In the genomic region with DNA sequence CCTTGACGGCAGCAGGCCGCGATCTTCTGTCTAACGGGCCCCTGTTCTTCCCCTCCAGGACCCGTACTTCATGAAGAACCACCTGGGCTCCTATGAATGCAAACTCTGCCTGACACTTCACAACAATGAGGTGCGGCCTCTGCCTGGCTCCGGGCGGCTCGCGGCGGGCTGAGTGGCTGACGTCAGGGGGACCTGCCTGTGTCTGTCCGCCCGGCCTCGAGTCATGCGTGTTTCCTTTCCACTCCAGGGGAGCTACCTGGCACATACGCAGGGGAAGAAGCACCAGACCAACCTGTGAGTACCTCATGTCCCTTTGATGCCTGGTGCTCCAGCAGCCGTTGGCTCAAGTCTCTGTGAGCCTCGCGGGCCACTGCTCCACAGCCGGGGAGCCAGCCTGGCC, we compare ENCODE assay signal across 21 cellular contexts. TPM values are rescaled to one million over a fixed set of nuclear protein-coding genes. Genes with fewer than 3 reads are reported as not detected.
DNase-seq lines count a peak whose midpoint lies in the region; ATAC-seq, FAIRE-seq and TF ChIP-seq lines count a peak whose summit lies in the region.
"Had no signal": no experiment of that assay in that cellular context is flagged by ENCODE, and none has a peak within 500 bp of the region (broad histone marks: within the 10 kb centered on the region; RNA-seq: fewer than 3 reads in every experiment).

No MANE protein-coding gene starts in this region.

- TF ChIP-seq EP300 in K562 (IDR thresholded peaks at IDR 0.05; ENCODE audit: low read length), result no peak

- no peak overlapping the region for H2BK120ac ChIP-seq in mesenchymal stem cell (ENCODE audit: low read depth, low read length)

- peaks cover 48% of the 10 kb centered on the region for H3K79me2 ChIP-seq in K562 (ENCODE audit: control insufficient read depth, insufficient read depth, low read length)

- H2BK12ac ChIP-seq in mesenchymal stem cell (ENCODE audit: low read length in 2 of 2), result no peak overlapping the region

- H3K4me3 ChIP-seq in BLaER1 treated with 17β-estradiol and CSF1 and Interleukin-3, amounts not matched to agents 10 nM and 100 nM, result no peak overlapping the region
- H3K4me3 ChIP-seq in K562 (no peak overlapping the region), mesenchymal stem cell (ENCODE audit: insufficient read depth in 1 of 2, low read depth in 1 of 2, low read length in 2 of 2) (peak overlapping the region in 1 of 2 experiments; percentile 9), small intestine (ENCODE audit: low read depth in 1 of 2, low read length in 2 of 2) (no peak overlapping the region)
- H3K4me3 ChIP-seq: GM12878 had no signal

- H4K8ac ChIP-seq in mesenchymal stem cell (ENCODE audit: low read length), result peak overlapping the region; percentile 8

- 94% methylated on average over 11 of the region's 21 CpGs for WGBS in K562 (ENCODE audit: insufficient coverage, low coverage, missing lambda C conversion rate)
- 97% methylated on average over 21 of the region's 21 CpGs for WGBS in mesenchymal stem cell
- 77 to 84% (median 78%) methylated on average over 21 of the region's 21 CpGs for WGBS in small intestine, 3 donors

- H3K4ac ChIP-seq in mesenchymal stem cell (ENCODE audit: low read depth in 1 of 2, low read length in 2 of 2), result no peak overlapping the region

- no peak for TF ChIP-seq POLR2A in K562 (conservative IDR thresholded peaks at IDR 0.05)

- no peak overlapping the region for H3K4me2 ChIP-seq in BLaER1 treated with 17β-estradiol and CSF1 and Interleukin-3, amounts not matched to agents 10 nM and 100 nM
- H3K4me2 ChIP-seq in K562 (ENCODE audit: insufficient read depth, low read length), result no peak overlapping the region
- H3K4me2 ChIP-seq in mesenchymal stem cell (ENCODE audit: low read length, poor library complexity, severe bottlenecking), result no peak overlapping the region

- H2BK5ac ChIP-seq in mesenchymal stem cell (ENCODE audit: low read depth, low read length, poor library complexity, severe bottlenecking), result no peak overlapping the region

- H3K18ac ChIP-seq in mesenchymal stem cell (ENCODE audit: low read depth in 1 of 2, low read length in 2 of 2), result no peak overlapping the region

- H4K20me1 ChIP-seq in BLaER1 treated with 17β-estradiol and CSF1 and Interleukin-3, amounts not matched to agents 10 nM and 100 nM, result peaks cover 92 to 100% (median 100%) of the 10 kb centered on the region in 11 experiments
- H4K20me1 ChIP-seq in K562 (replicated peaks; ENCODE audit: control insufficient read depth, insufficient read depth, low read length), result peaks cover 41% of the 10 kb centered on the region

- DNase-seq in COLO668 (lab: John Stamatoyannopoulos, UW; ENCODE audit: unreplicated experiment), result peak; percentile 40
- DNase-seq in K562 (ENCODE audit: extremely low read depth in 1 of 4, low spot score in 3 of 4), result no peak
- DNase-seq in mesenchymal stem cell, result no peak
- no peak for DNase-seq in small intestine
- DNase-seq in SKM-1 (lab: John Stamatoyannopoulos, UW; ENCODE audit: unreplicated experiment), result no peak
- DNase-seq in central memory CD4-positive, alpha-beta T cell, result no peak
- DNase-seq: ACHN; BE2C; CD4-positive, alpha-beta memory T cell; DMS 273 treated with DMSO at 0.1 percent for 48 hours; DMS53; DND-41; EL; H9 had no signal

- CTCF ChIA-PET in K562 (lab: Yijun Ruan, JAX; ENCODE audit: low intra/inter-chr PET ratio), result no interaction called here

- no TSS peak for BruUV-seq in K562 (replicated peaks; lab: Mats Ljungman, UMichigan)

- no peak overlapping the region for H3K23ac ChIP-seq in mesenchymal stem cell (ENCODE audit: low read length in 2 of 2)

- no peak overlapping the region for H2AK5ac ChIP-seq in mesenchymal stem cell (ENCODE audit: low read length, severe bottlenecking)

- H2AFZ ChIP-seq in K562 (ENCODE audit: low read depth, low read length), result no peak overlapping the region
- no peak overlapping the region for H2AFZ ChIP-seq in mesenchymal stem cell (ENCODE audit: low read depth, low read length)

- no peak for TF ChIP-seq RAD21 in K562 (CRISPR knock-in tag; conservative IDR thresholded peaks at IDR 0.05 in 1 of 2, IDR thresholded peaks at IDR 0.05 in 1 of 2)

- no peak overlapping the region for H4K91ac ChIP-seq in mesenchymal stem cell (ENCODE audit: low read length)

- in situ Hi-C loops in K562 (cut with MboI), result no loop called here

- peaks cover 18 to 51% (median 38%) of the 10 kb centered on the region in 10 experiments for H3K4me1 ChIP-seq in BLaER1 treated with 17β-estradiol and CSF1 and Interleukin-3, amounts not matched to agents 10 nM and 100 nM
- H3K4me1 ChIP-seq in K562 (replicated peaks in 1 of 2; ENCODE audit: control insufficient read depth in 2 of 2, insufficient read depth in 2 of 2, low read length in 2 of 2), result peaks cover 16 to 78% of the 10 kb centered on the region in 2 experiments
- peaks cover 33% of the 10 kb centered on the region for H3K4me1 ChIP-seq in mesenchymal stem cell (ENCODE audit: control insufficient read depth, insufficient read depth, low read depth, low read length)
- H3K4me1 ChIP-seq in small intestine (ENCODE audit: control insufficient read depth in 2 of 2, insufficient read depth in 1 of 2, low read depth in 1 of 2, low read length in 1 of 2), result peaks cover 5 to 17% of the 10 kb centered on the region in 2 donors

- TF ChIP-seq CTCF in K562 (IDR thresholded peaks at IDR 0.05 in 2 of 3, conservative IDR thresholded peaks at IDR 0.05 in 1 of 3; ENCODE audit: insufficient read depth in 2 of 3, low read depth in 1 of 3, low read length in 3 of 3), result no peak

- intact Hi-C loops in K562 (cut with micrococcal nuclease), result no loop called here

- no peak overlapping the region for H2BK15ac ChIP-seq in mesenchymal stem cell (ENCODE audit: low read depth, poor library complexity, severe bottlenecking)

- 0 out of 22 replicates have a peak overlapping the region, but pooled peaks of 1 of the 11 experiments have one; percentile 14 for H3K27ac ChIP-seq in BLaER1 treated with 17β-estradiol and CSF1 and Interleukin-3, amounts not matched to agents 10 nM and 100 nM
- no peak overlapping the region for H3K27ac ChIP-seq in K562 (ENCODE audit: extremely low read depth, low read depth, low read length)
- H3K27ac ChIP-seq in mesenchymal stem cell (ENCODE audit: low read length, poor library complexity, severe bottlenecking), result no peak overlapping the region
- H3K27ac ChIP-seq in small intestine (ENCODE audit: low read depth in 1 of 2, low read length in 1 of 2), result no peak overlapping the region
- H3K27ac ChIP-seq: C4-2B had no signal

- no peak overlapping the region for H3K14ac ChIP-seq in mesenchymal stem cell (ENCODE audit: low read length in 2 of 2)

- peak overlapping the region in 6 of 11 experiments; percentile 23 to 44 (median 28); a peak in 7 of 22 replicates for H3K9ac ChIP-seq in BLaER1 treated with 17β-estradiol and CSF1 and Interleukin-3, amounts not matched to agents 10 nM and 100 nM
- H3K9ac ChIP-seq in K562 (ENCODE audit: insufficient read depth in 1 of 2, low read depth in 2 of 2, low read length in 2 of 2) (no peak overlapping the region), mesenchymal stem cell (ENCODE audit: low read length) (no peak overlapping the region)

- peaks cover 27% of the 10 kb centered on the region for H3K79me1 ChIP-seq in mesenchymal stem cell (replicated peaks; ENCODE audit: low read length, poor library complexity, severe bottlenecking)

- ATAC-seq in K562, result no peak
- ATAC-seq: GM12878, HepG2 had no signal

- POLR2A ChIA-PET in K562 (lab: Yijun Ruan, JAX), result no interaction called here

- H3K36me3 ChIP-seq in BLaER1 treated with 17β-estradiol and CSF1 and Interleukin-3, amounts not matched to agents 10 nM and 100 nM, result peaks cover 79 to 96% (median 89%) of the 10 kb centered on the region in 11 experiments
- H3K36me3 ChIP-seq in K562 (ENCODE audit: control insufficient read depth, insufficient read depth, low read length), result peaks cover 95% of the 10 kb centered on the region; the same call in 2 of the 3 replicates
- peaks cover 54 to 93% of the 10 kb centered on the region in 2 experiments for H3K36me3 ChIP-seq in mesenchymal stem cell (ENCODE audit: control insufficient read depth in 1 of 2, insufficient read depth in 2 of 2, low read depth in 1 of 2, low read length in 2 of 2)
- peaks cover 30 to 43% of the 10 kb centered on the region in 2 donors for H3K36me3 ChIP-seq in small intestine (ENCODE audit: control insufficient read depth in 2 of 2, insufficient read depth in 2 of 2, low read length in 2 of 2)

- no peaks in the 10 kb centered on the region for H3K9me3 ChIP-seq in BLaER1 treated with 17β-estradiol and CSF1 and Interleukin-3, amounts not matched to agents 10 nM and 100 nM (replicated peaks in 1 of 11)
- H3K9me3 ChIP-seq in K562 (replicated peaks; ENCODE audit: control insufficient read depth, insufficient read depth, low read depth, low read length), result no peaks in the 10 kb centered on the region
- H3K9me3 ChIP-seq in mesenchymal stem cell (ENCODE audit: control insufficient read depth, low read length), result no peaks in the 10 kb centered on the region
- H3K9me3 ChIP-seq in small intestine (ENCODE audit: control insufficient read depth, low read depth), result no peaks in the 10 kb centered on the region
- H3K9me3 ChIP-seq: BE2C had no signal

- peaks cover 19% of the 10 kb centered on the region for H3K9me1 ChIP-seq in K562 (ENCODE audit: control insufficient read depth, insufficient read depth, low read length)

- H3K27me3 ChIP-seq in BLaER1 treated with 17β-estradiol and CSF1 and Interleukin-3, amounts not matched to agents 10 nM and 100 nM, result peaks cover 8 to 13% (median 11%) of the 10 kb centered on the region in 11 experiments
- H3K27me3 ChIP-seq in K562 (ENCODE audit: control insufficient read depth in 2 of 2, insufficient read depth in 2 of 2, low read length in 2 of 2) (no peaks in the 10 kb centered on the region), mesenchymal stem cell (ENCODE audit: control insufficient read depth in 1 of 2, insufficient read depth in 1 of 2, low read length in 2 of 2) (no peaks in the 10 kb centered on the region), small intestine (ENCODE audit: control insufficient read depth in 2 of 2, insufficient read depth in 2 of 2, low read length in 2 of 2) (peaks cover 0 to 2% of the 10 kb centered on the region in 2 donors)
- H3K27me3 ChIP-seq: BE2C had no signal

- FAIRE-seq in K562 (lab: Jason Lieb, UNC), result no peak
- no peak for FAIRE-seq in small intestine (lab: Jason Lieb, UNC)
- FAIRE-seq: A204.1, GM12878, H1, HepG2 had no signal

RNA-seq across cellular contexts. Expression of gene AMH, which starts 4.6 kb away (rescaled TPM):
- 14.5 and 62.7 TPM in 2 replicates for total RNA-seq in K562 (2011; cell fraction: chromatin; rRNA removed; ENCODE audit: low replicate concordance)
- 48.8 and 60.2 TPM in 2 replicates for total RNA-seq in K562 (2011; cell fraction: nucleolus; rRNA removed)
- 25.7 and 35.6 TPM in 2 replicates for total RNA-seq in K562 (2011; cell fraction: nucleoplasm; rRNA removed)
- 9.4 and 10.7 TPM in 2 replicates for total RNA-seq in K562 (2014; rRNA removed)
- total RNA-seq in K562 (2014; rRNA removed; fragmentation: Illumina TruSeq; extraction: Trizol), result 0.13 and 0.29 TPM in 2 replicates
- total RNA-seq in K562 (2015; rRNA removed; fragmentation: Illumina TruSeq; extraction: Trizol), result 2.6 and 3.5 TPM in 2 replicates
- 22.2 and 27.4 TPM in 2 replicates for total RNA-seq in K562 (2021)
- 1.7 and 3.6 TPM in 2 replicates for polyA plus RNA-seq in K562 (2011; rRNA removed)
- 2.2 and 9.1 TPM in 2 replicates for polyA plus RNA-seq in K562 (2011; cell fraction: cytosol; rRNA removed)
- polyA plus RNA-seq in K562 (2011; cell fraction: nucleus; rRNA removed), result 52.0 and 130 TPM in 2 replicates
- polyA plus RNA-seq in K562 (2012), result 14.9 and 33.7 TPM in 2 replicates
- polyA plus RNA-seq in K562 (2014; fragmentation: Illumina TruSeq; extraction: Trizol), result 1.5 and 4.0 TPM in 2 replicates
- not detected for polyA plus RNA-seq in K562 (2014; fragmentation: Nextera tagmentation; extraction: Ambion mirVana)
- 19.2 and 23.6 TPM in 2 replicates for polyA plus RNA-seq in K562 (2014; rRNA removed)
- 0.09 and 0.18 TPM in 2 replicates for polyA minus RNA-seq in K562 (2011; rRNA and poly(A)+ RNA removed)
- polyA minus RNA-seq in K562 (2011; cell fraction: cytosol; rRNA and poly(A)+ RNA removed), result 2.0 and 3.7 TPM in 2 replicates
- polyA minus RNA-seq in K562 (2011; cell fraction: nucleus; rRNA and poly(A)+ RNA removed), result 5.4 and 8.2 TPM in 2 replicates
- polyA plus RNA-seq in mesenchymal stem cell (2013, experiment 1 of 2), result 3.1 TPM
- 3.1 TPM for polyA plus RNA-seq in mesenchymal stem cell (2013, experiment 2 of 2)
- polyA plus RNA-seq in small intestine, result 1 to 10 TPM; 1.1 to 3.0 (median 1.9) TPM
- polyA plus RNA-seq: CD4-positive, alpha-beta memory T cell had no signal

RNA-seq across cellular contexts. Expression of gene SF3A2, which starts 7.9 kb away (rescaled TPM):
- 112 and 366 TPM in 2 replicates for total RNA-seq in K562 (2011; cell fraction: chromatin; rRNA removed; ENCODE audit: low replicate concordance)
- 303 and 373 TPM in 2 replicates for total RNA-seq in K562 (2011; cell fraction: nucleolus; rRNA removed)
- total RNA-seq in K562 (2011; cell fraction: nucleoplasm; rRNA removed), result 182 TPM in 2 replicates
- total RNA-seq in K562 (2014; rRNA removed), result 50.3 and 111 TPM in 2 replicates
- total RNA-seq in K562 (2014; rRNA removed; fragmentation: Illumina TruSeq; extraction: Trizol), result 4.5 and 5.8 TPM in 2 replicates
- 22.8 and 30.6 TPM in 2 replicates for total RNA-seq in K562 (2015; rRNA removed; fragmentation: Illumina TruSeq; extraction: Trizol)
- total RNA-seq in K562 (2021), result 181 and 194 TPM in 2 replicates
- 7.9 and 21.0 TPM in 2 replicates for polyA plus RNA-seq in K562 (2011; rRNA removed)
- polyA plus RNA-seq in K562 (2011; cell fraction: cytosol; rRNA removed), result 11.3 and 12.6 TPM in 2 replicates
- polyA plus RNA-seq in K562 (2011; cell fraction: nucleus; rRNA removed), result 164 and 237 TPM in 2 replicates
- 142 and 173 TPM in 2 replicates for polyA plus RNA-seq in K562 (2012)
- 44.6 and 119 TPM in 2 replicates for polyA plus RNA-seq in K562 (2014; fragmentation: Illumina TruSeq; extraction: Trizol)
- under 1 TPM; 0.17 to 0.35 TPM for polyA plus RNA-seq in K562 (2014; fragmentation: Nextera tagmentation; extraction: Ambion mirVana)
- 45.9 and 46.7 TPM in 2 replicates for polyA plus RNA-seq in K562 (2014; rRNA removed)
- 8.5 and 10.2 TPM in 2 replicates for polyA minus RNA-seq in K562 (2011; rRNA and poly(A)+ RNA removed)
- 49.6 and 76.1 TPM in 2 replicates for polyA minus RNA-seq in K562 (2011; cell fraction: cytosol; rRNA and poly(A)+ RNA removed)
- polyA minus RNA-seq in K562 (2011; cell fraction: nucleus; rRNA and poly(A)+ RNA removed), result 127 and 137 TPM in 2 replicates
- polyA plus RNA-seq in mesenchymal stem cell (2013, experiment 1 of 2), result 66.8 TPM
- polyA plus RNA-seq in mesenchymal stem cell (2013, experiment 2 of 2), result 60.7 TPM
- 10 to 100 TPM; 31.8 to 45.5 (median 35.1) TPM for polyA plus RNA-seq in small intestine

RNA-seq across cellular contexts. Expression of gene PLEKHJ1, which starts 8.4 kb away (rescaled TPM):
- total RNA-seq in K562 (2011; cell fraction: chromatin; rRNA removed; ENCODE audit: low replicate concordance), result 32.2 and 114 TPM in 2 replicates
- 171 and 174 TPM in 2 replicates for total RNA-seq in K562 (2011; cell fraction: nucleolus; rRNA removed)
- total RNA-seq in K562 (2011; cell fraction: nucleoplasm; rRNA removed), result 85.7 and 89.1 TPM in 2 replicates
- total RNA-seq in K562 (2014; rRNA removed) (176 and 229 TPM in 2 replicates), K562 (2014; rRNA removed; fragmentation: Illumina TruSeq; extraction: Trizol) (55.6 and 55.7 TPM in 2 replicates), K562 (2015; rRNA removed; fragmentation: Illumina TruSeq; extraction: Trizol) (63.9 and 65.6 TPM in 2 replicates), K562 (2021) (127 and 140 TPM in 2 replicates)
- polyA plus RNA-seq in K562 (2011; rRNA removed) (65.9 and 80.2 TPM in 2 replicates), K562 (2014; fragmentation: Illumina TruSeq; extraction: Trizol) (45.9 and 72.0 TPM in 2 replicates), K562 (2014; fragmentation: Nextera tagmentation; extraction: Ambion mirVana) (1 to 10 TPM; 1.5 to 6.8 TPM), K562 (2014; rRNA removed) (188 and 193 TPM in 2 replicates), small intestine (100 to 1,000 TPM; 269 to 307 (median 286) TPM)
- polyA plus RNA-seq in K562 (2011; cell fraction: cytosol; rRNA removed), result 131 and 202 TPM in 2 replicates
- 161 and 204 TPM in 2 replicates for polyA plus RNA-seq in K562 (2011; cell fraction: nucleus; rRNA removed)
- polyA plus RNA-seq in K562 (2012), result 127 and 153 TPM in 2 replicates
- 12.0 and 14.7 TPM in 2 replicates for polyA minus RNA-seq in K562 (2011; rRNA and poly(A)+ RNA removed)
- polyA minus RNA-seq in K562 (2011; cell fraction: cytosol; rRNA and poly(A)+ RNA removed), result 24.0 and 24.1 TPM in 2 replicates
- 31.9 and 32.4 TPM in 2 replicates for polyA minus RNA-seq in K562 (2011; cell fraction: nucleus; rRNA and poly(A)+ RNA removed)
- polyA plus RNA-seq in mesenchymal stem cell (2013, experiment 1 of 2), result 53.7 TPM
- 52.9 TPM for polyA plus RNA-seq in mesenchymal stem cell (2013, experiment 2 of 2)

RNA-seq across cellular contexts. Expression of gene JSRP1, which starts 11.7 kb away (rescaled TPM):
- 1.7 TPM in 1 of 2 replicates, not detected in the other for total RNA-seq in K562 (2011; cell fraction: chromatin; rRNA removed; ENCODE audit: low replicate concordance)
- 0.92 TPM in 1 of 2 replicates, not detected in the other for total RNA-seq in K562 (2011; cell fraction: nucleolus; rRNA removed)
- total RNA-seq in K562 (2011; cell fraction: nucleoplasm; rRNA removed), result 2.7 TPM in 1 of 2 replicates, not detected in the other
- total RNA-seq in K562 (2014; rRNA removed) (0.29 TPM in 1 of 2 replicates, not detected in the other), K562 (2014; rRNA removed; fragmentation: Illumina TruSeq; extraction: Trizol) (0.40 and 0.45 TPM in 2 replicates), K562 (2015; rRNA removed; fragmentation: Illumina TruSeq; extraction: Trizol) (0.51 and 0.57 TPM in 2 replicates), K562 (2021) (0.58 and 0.78 TPM in 2 replicates)
- polyA plus RNA-seq in K562 (2011; rRNA removed) (not detected in 2 replicates), K562 (2014; fragmentation: Illumina TruSeq; extraction: Trizol) (not detected in 2 replicates), K562 (2014; fragmentation: Nextera tagmentation; extraction: Ambion mirVana) (under 1 TPM in 1 of 2 experiments, not detected in 1; 0.08 TPM), K562 (2014; rRNA removed) (1.2 and 2.1 TPM in 2 replicates), small intestine (1 to 10 TPM in 2 of 3 donors, under 1 TPM in 1; 0.69 to 1.9 (median 1.3) TPM)
- 0.09 TPM in 1 of 2 replicates, not detected in the other for polyA plus RNA-seq in K562 (2011; cell fraction: cytosol; rRNA removed)
- polyA plus RNA-seq in K562 (2011; cell fraction: nucleus; rRNA removed), result 0.58 TPM in 1 of 2 replicates, not detected in the other
- 2.3 and 2.7 TPM in 2 replicates for polyA plus RNA-seq in K562 (2012)
- 0.63 TPM in 1 of 2 replicates, not detected in the other for polyA minus RNA-seq in K562 (2011; rRNA and poly(A)+ RNA removed)
- not detected in 2 replicates for polyA minus RNA-seq in K562 (2011; cell fraction: cytosol; rRNA and poly(A)+ RNA removed)
- polyA minus RNA-seq in K562 (2011; cell fraction: nucleus; rRNA and poly(A)+ RNA removed), result 1.00 TPM in 1 of 2 replicates, not detected in the other
- 0.17 TPM for polyA plus RNA-seq in mesenchymal stem cell (2013, experiment 1 of 2)
- polyA plus RNA-seq in mesenchymal stem cell (2013, experiment 2 of 2), result 0.10 TPM

RNA-seq across cellular contexts. Expression of gene PEAK3, which starts 37.5 kb away (rescaled TPM):
- 0.49 TPM in 1 of 2 replicates, not detected in the other for total RNA-seq in K562 (2011; cell fraction: chromatin; rRNA removed; ENCODE audit: low replicate concordance)
- total RNA-seq in K562 (2011; cell fraction: nucleolus; rRNA removed), result 0.17 TPM in 1 of 2 replicates, not detected in the other
- not detected in 2 replicates for total RNA-seq in K562 (2011; cell fraction: nucleoplasm; rRNA removed)
- total RNA-seq in K562 (2014; rRNA removed), result 0.16 TPM in 1 of 2 replicates, not detected in the other
- total RNA-seq in K562 (2014; rRNA removed; fragmentation: Illumina TruSeq; extraction: Trizol), result not detected in 2 replicates
- not detected in 2 replicates for total RNA-seq in K562 (2015; rRNA removed; fragmentation: Illumina TruSeq; extraction: Trizol)
- total RNA-seq in K562 (2021), result 0.13 and 0.40 TPM in 2 replicates
- polyA plus RNA-seq in K562 (2011; rRNA removed), result 0.03 TPM in 1 of 2 replicates, not detected in the other
- not detected in 2 replicates for polyA plus RNA-seq in K562 (2011; cell fraction: cytosol; rRNA removed)
- polyA plus RNA-seq in K562 (2011; cell fraction: nucleus; rRNA removed), result 0.10 TPM in 1 of 2 replicates, not detected in the other
- 0.27 and 0.66 TPM in 2 replicates for polyA plus RNA-seq in K562 (2012)
- 0.06 TPM in 1 of 2 replicates, not detected in the other for polyA plus RNA-seq in K562 (2014; fragmentation: Illumina TruSeq; extraction: Trizol)
- polyA plus RNA-seq in K562 (2014; fragmentation: Nextera tagmentation; extraction: Ambion mirVana), result not detected
- polyA plus RNA-seq in K562 (2014; rRNA removed), result 0.07 TPM in 1 of 2 replicates, not detected in the other
- polyA minus RNA-seq in K562 (2011; rRNA and poly(A)+ RNA removed), result not detected in 2 replicates
- not detected in 2 replicates for polyA minus RNA-seq in K562 (2011; cell fraction: cytosol; rRNA and poly(A)+ RNA removed)
- 0.11 and 0.13 TPM in 2 replicates for polyA minus RNA-seq in K562 (2011; cell fraction: nucleus; rRNA and poly(A)+ RNA removed)
- polyA plus RNA-seq in mesenchymal stem cell (2013, experiment 1 of 2), result 0.75 TPM
- polyA plus RNA-seq in mesenchymal stem cell (2013, experiment 2 of 2), result 0.88 TPM
- polyA plus RNA-seq in small intestine, result under 1 TPM in 2 of 3 donors, not detected in 1; 0.46 to 0.54 TPM
- total RNA-seq: G401, H1, H9, HepG2 had no signal
- polyA plus RNA-seq: H1, HepG2 had no signal

Comparison
In these comparisons a context has a peak if more than half of its experiments do, and no peak if none do; other contexts are left out.
1. H3K9ac ChIP-seq: peak in BLaER1 treated with 17β-estradiol and CSF1 and Interleukin-3, amounts not matched to agents 10 nM and 100 nM (6 of 11); none in K562 (0 of 2) and mesenchymal stem cell (single experiment).